ENCODE assay signal across 27 cellular contexts in the genomic region with DNA sequence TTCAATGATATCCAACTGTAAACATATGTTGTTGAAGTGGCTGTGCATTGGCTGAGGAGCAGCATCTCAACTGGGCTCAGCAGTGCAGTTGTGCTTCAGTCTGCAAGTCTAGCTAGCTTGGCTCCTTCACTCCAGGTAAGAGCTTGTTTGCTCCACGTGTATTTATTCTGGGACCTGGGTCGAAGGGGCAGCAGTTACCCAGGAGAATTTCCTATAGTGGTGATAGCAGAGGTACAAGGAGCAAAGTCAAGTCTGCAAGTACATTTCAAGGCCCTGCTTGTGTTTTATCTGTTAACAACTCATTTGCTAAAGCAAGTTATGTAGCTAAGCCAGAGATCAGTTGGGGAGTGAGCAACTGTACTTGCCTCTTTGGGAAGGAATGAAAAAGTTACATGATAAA.
DNase-seq lines count a peak whose midpoint lies in the region; FAIRE-seq and TF ChIP-seq lines count a peak whose summit lies in the region.
"Had no signal": no experiment of that assay in that cellular context is flagged by ENCODE, and none has a peak within 500 bp of the region (broad histone marks: within the 10 kb centered on the region; RNA-seq: fewer than 3 reads in every experiment).

No MANE protein-coding gene starts in this region.

- H4K91ac ChIP-seq in neuronal stem cell (ENCODE audit: low read depth, low read length, poor library complexity): no peak overlapping the region

- no peak overlapping the region for H3K27ac Mint-ChIP-seq in type B pancreatic cell
- H3K27ac Mint-ChIP-seq: CD14-positive monocyte; CD4-positive, alpha-beta memory T cell; CD4-positive, CD25-positive, alpha-beta regulatory T cell had no signal

- H3K27ac ChIP-seq in angular gyrus (ENCODE audit: low read depth, low read length) (peak overlapping the region; percentile 11), hepatocyte (no peak overlapping the region), small intestine (ENCODE audit: low read depth in 1 of 2, low read length in 1 of 2) (no peak overlapping the region), neuronal stem cell (replicated peaks; ENCODE audit: low read length) (no peak overlapping the region)
- H3K27ac ChIP-seq: BLaER1 had no signal

- H3K27me3 ChIP-seq in hepatocyte (no peaks in the 10 kb centered on the region), small intestine (ENCODE audit: control insufficient read depth in 2 of 2, insufficient read depth in 2 of 2, low read length in 2 of 2) (no peaks in the 10 kb centered on the region), neuronal stem cell (ENCODE audit: control insufficient read depth in 3 of 3, insufficient read depth in 3 of 3, low read depth in 1 of 3, low read length in 3 of 3) (no peaks in the 10 kb centered on the region)
- H3K27me3 ChIP-seq: BE2C, BLaER1 had no signal

- H2BK120ac ChIP-seq in neuronal stem cell (ENCODE audit: low read depth, low read length): no peak overlapping the region

- no peaks in the 10 kb centered on the region for H3K79me2 ChIP-seq in hepatocyte

- H4K20me1 ChIP-seq in hepatocyte (ENCODE audit: insufficient read depth, poor library complexity, severe bottlenecking): no peaks in the 10 kb centered on the region
- H4K20me1 ChIP-seq: BLaER1 had no signal

- peak; percentile 24 for DNase-seq in hepatocyte (ENCODE audit: low spot score)
- peak; percentile 96 for DNase-seq in small intestine
- DNase-seq in type B pancreatic cell (ENCODE audit: extremely low spot score, unreplicated experiment): no peak
- DNase-seq in cerebellar cortex (ENCODE audit: low spot score): no peak
- DNase-seq in neuronal stem cell (ENCODE audit: low spot score): no peak
- no peak for DNase-seq in HuH-7 (ENCODE audit: low spot score)
- DNase-seq: 8988T; ACHN; BE2C; C1 segment of cervical spinal cord; CD4-positive, alpha-beta memory T cell; CD4-positive, CD25-positive, alpha-beta regulatory T cell; CD8-positive, alpha-beta memory T cell; COR-L47; DMS 273 treated with DMSO at 0.1 percent for 48 hours; DMS153; DMS53; DMS79; DND-41; EL; GF-D8 had no signal

- H2AFZ ChIP-seq in hepatocyte (no peak overlapping the region), neuronal stem cell (ENCODE audit: low read length) (no peak overlapping the region)

- H2BK12ac ChIP-seq in neuronal stem cell (ENCODE audit: low read length): no peak overlapping the region

- no peak overlapping the region for H3K4me3 ChIP-seq in hepatocyte
- H3K4me3 ChIP-seq in small intestine (ENCODE audit: low read depth in 1 of 2, low read length in 2 of 2): no peak overlapping the region
- H3K4me3 ChIP-seq in neuronal stem cell (ENCODE audit: low read length in 2 of 2): no peak overlapping the region
- H3K4me3 ChIP-seq: BLaER1 had no signal

- H3K4me2 ChIP-seq in hepatocyte (no peak overlapping the region), neuronal stem cell (ENCODE audit: insufficient read depth, low read length, poor library complexity, severe bottlenecking) (no peak overlapping the region)
- H3K4me2 ChIP-seq: BLaER1 had no signal

- H3K4me3 Mint-ChIP-seq in type B pancreatic cell: no peak overlapping the region
- H3K4me3 Mint-ChIP-seq: CD14-positive monocyte; CD4-positive, alpha-beta memory T cell; CD4-positive, CD25-positive, alpha-beta regulatory T cell; CD8-positive, alpha-beta memory T cell had no signal

- peaks cover 4% of the 10 kb centered on the region for H3K4me1 ChIP-seq in hepatocyte (ENCODE audit: insufficient read depth)
- no peaks in the 10 kb centered on the region for H3K4me1 ChIP-seq in small intestine (ENCODE audit: control insufficient read depth in 2 of 2, insufficient read depth in 1 of 2, low read depth in 1 of 2, low read length in 1 of 2)
- H3K4me1 ChIP-seq in neuronal stem cell (ENCODE audit: control insufficient read depth in 2 of 2, insufficient read depth in 1 of 2, low read depth in 1 of 2, low read length in 2 of 2): peaks cover 0 to 12% of the 10 kb centered on the region in 2 donors
- H3K4me1 ChIP-seq: BE2C, BLaER1 had no signal

- no peaks in the 10 kb centered on the region for H3K27me3 Mint-ChIP-seq in type B pancreatic cell

- H3K36me3 ChIP-seq in hepatocyte (replicated peaks; ENCODE audit: insufficient read depth, low read depth) (no peaks in the 10 kb centered on the region), small intestine (ENCODE audit: control insufficient read depth in 2 of 2, insufficient read depth in 2 of 2, low read length in 2 of 2) (no peaks in the 10 kb centered on the region), neuronal stem cell (replicated peaks in 1 of 2; ENCODE audit: control insufficient read depth in 2 of 2, insufficient read depth in 2 of 2, low read length in 2 of 2) (peaks cover 1 to 27% of the 10 kb centered on the region in 2 donors)

- H3K9me3 Mint-ChIP-seq in type B pancreatic cell: no peaks in the 10 kb centered on the region
- H3K9me3 Mint-ChIP-seq: CD4-positive, alpha-beta memory T cell; CD4-positive, CD25-positive, alpha-beta regulatory T cell had no signal

- H3K9ac ChIP-seq in neuronal stem cell (ENCODE audit: low read depth, low read length, poor library complexity): no peak overlapping the region
- H3K9ac ChIP-seq: BLaER1 had no signal

- peaks cover 14% of the 10 kb centered on the region for H3K36me3 Mint-ChIP-seq in type B pancreatic cell
- H3K36me3 Mint-ChIP-seq: CD14-positive monocyte; CD4-positive, alpha-beta memory T cell; CD4-positive, CD25-positive, alpha-beta regulatory T cell; CD8-positive, alpha-beta memory T cell had no signal

- H4K8ac ChIP-seq in neuronal stem cell (ENCODE audit: low read depth, low read length): no peak overlapping the region

- no peak overlapping the region for H3K4ac ChIP-seq in neuronal stem cell (ENCODE audit: low read length)

- no peaks in the 10 kb centered on the region for H3K9me2 ChIP-seq in hepatocyte (replicated peaks; ENCODE audit: insufficient read depth)

- no peaks in the 10 kb centered on the region for H3K79me1 ChIP-seq in neuronal stem cell (ENCODE audit: low read depth, low read length)

- H2BK15ac ChIP-seq in neuronal stem cell (ENCODE audit: low read length): no peak overlapping the region

- H3K18ac ChIP-seq in neuronal stem cell (ENCODE audit: low read length): no peak overlapping the region

- H3K23ac ChIP-seq in neuronal stem cell (ENCODE audit: low read depth, low read length, poor library complexity): no peak overlapping the region

- H3K4me1 Mint-ChIP-seq in type B pancreatic cell (ENCODE audit: unreplicated experiment): peaks cover 4% of the 10 kb centered on the region
- H3K4me1 Mint-ChIP-seq: CD14-positive monocyte; CD4-positive, alpha-beta memory T cell; CD4-positive, CD25-positive, alpha-beta regulatory T cell; CD8-positive, alpha-beta memory T cell had no signal

- no peak for FAIRE-seq in small intestine (lab: Jason Lieb, UNC)
- FAIRE-seq: A204.1, G401.6, GM12891 had no signal

- H3K9me3 ChIP-seq in hepatocyte (ENCODE audit: low read depth): no peaks in the 10 kb centered on the region
- H3K9me3 ChIP-seq in small intestine (ENCODE audit: control insufficient read depth, low read depth): no peaks in the 10 kb centered on the region
- H3K9me3 ChIP-seq in neuronal stem cell (replicated peaks in 1 of 2; ENCODE audit: control insufficient read depth in 2 of 2, insufficient read depth in 1 of 2, low read depth in 1 of 2, low read length in 2 of 2): no peaks in the 10 kb centered on the region
- H3K9me3 ChIP-seq: BE2C, BLaER1 had no signal

- no peak overlapping the region for H2BK5ac ChIP-seq in neuronal stem cell (ENCODE audit: low read length)

- H2AK5ac ChIP-seq in neuronal stem cell (ENCODE audit: low read depth, low read length): no peak overlapping the region

- WGBS in hepatocyte (ENCODE audit: low lambda C conversion rate, missing lambda C conversion rate): 64% methylated on average over 2 of the region's 2 CpGs
- 15 to 66% (median 27%) methylated on average over 2 of the region's 2 CpGs for WGBS in small intestine, 3 donors
- WGBS in neuronal stem cell (ENCODE audit: extremely low coverage in 2 of 2, insufficient read length in 2 of 2, insufficient replicate concordance in 1 of 2), 2 donors: no CpG with 5 or more reads among the region's 2 CpGs

- H3K14ac ChIP-seq in neuronal stem cell (ENCODE audit: low read length): no peak overlapping the region

- TF ChIP-seq CTCF in hepatocyte (IDR thresholded peaks at IDR 0.05; ENCODE audit: poor library complexity): no peak
- TF ChIP-seq CTCF in type B pancreatic cell (conservative IDR thresholded peaks at IDR 0.05): no peak

Comparison
In these comparisons a context has a peak if more than half of its experiments do, and no peak if none do; other contexts are left out.
1. DNase-seq: peak in hepatocyte (single experiment) and small intestine (single experiment); none in type B pancreatic cell (single experiment), cerebellar cortex (single experiment), neuronal stem cell (single experiment) and HuH-7 (single experiment).